ENCODE assay signal across 15 cellular contexts in the genomic region with DNA sequence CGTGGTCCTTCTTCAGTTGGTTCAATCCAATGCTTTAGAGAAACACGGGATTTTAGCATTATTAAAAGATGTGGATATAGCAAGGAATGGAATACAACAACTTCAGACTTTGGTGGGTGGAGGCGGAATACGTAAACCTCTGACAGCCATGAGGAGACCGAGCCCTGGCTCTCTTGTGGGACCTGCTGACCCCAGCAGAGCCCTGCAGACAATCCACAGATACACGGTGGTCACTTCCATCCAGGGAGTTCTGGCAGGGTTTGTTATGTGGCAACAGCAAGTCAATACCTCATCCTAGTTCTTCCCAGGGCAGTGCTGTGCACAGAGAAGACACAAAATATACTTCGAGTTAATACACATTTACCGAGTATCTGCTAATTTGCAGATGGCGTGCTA.
DNase-seq lines count a peak whose midpoint lies in the region; ATAC-seq and TF ChIP-seq lines count a peak whose summit lies in the region.
"Had no signal": no experiment of that assay in that cellular context is flagged by ENCODE, and none has a peak within 500 bp of the region (broad histone marks: within the 10 kb centered on the region; RNA-seq: fewer than 3 reads in every experiment).

No MANE protein-coding gene starts in this region.

- H3K9me3 Mint-ChIP-seq in activated T-cell treated with anti-CD3 and anti-CD28 coated beads, Interleukin-2, amount 50 U/mL, for 24 hours, result no peaks in the 10 kb centered on the region
- no peaks in the 10 kb centered on the region for H3K9me3 Mint-ChIP-seq in activated T-cell treated with anti-CD3 and anti-CD28 coated beads, Interleukin-2, amount 50 U/mL, for 72 hours
- no peaks in the 10 kb centered on the region for H3K9me3 Mint-ChIP-seq in mesothelial cell of epicardium
- no peaks in the 10 kb centered on the region for H3K9me3 Mint-ChIP-seq in stimulated activated naive B cell treated with anti-CD40 and anti-IgM and Interleukin-4, amounts not matched to agents 10 μg/mL and 1 μg/mL and 100 μg/mL, for 72 hours

- H3K36me3 Mint-ChIP-seq in activated T-cell treated with anti-CD3 and anti-CD28 coated beads, Interleukin-2, amount 50 U/mL, for 24 hours (ENCODE audit: low read depth), result peaks cover 71% of the 10 kb centered on the region
- H3K36me3 Mint-ChIP-seq in activated T-cell treated with anti-CD3 and anti-CD28 coated beads, Interleukin-2, amount 50 U/mL, for 72 hours (ENCODE audit: insufficient read depth in 2 of 2), result peaks cover 0 to 5% of the 10 kb centered on the region in 2 donors
- H3K36me3 Mint-ChIP-seq in mesothelial cell of epicardium, result peaks cover 27% of the 10 kb centered on the region
- H3K36me3 Mint-ChIP-seq in stimulated activated naive B cell treated with anti-CD40 and anti-IgM and Interleukin-4, amounts not matched to agents 10 μg/mL and 1 μg/mL and 100 μg/mL, for 72 hours, result peaks cover 43 to 52% of the 10 kb centered on the region in 2 donors

- intact Hi-C loops in left ventricle myocardium superior (cut with micrococcal nuclease), result no loop called here

- DNase-seq in activated T-cell treated with anti-CD3 and anti-CD28 coated beads, Interleukin-2, amount 50 U/mL, for 24 hours, result no peak
- DNase-seq in activated T-cell treated with anti-CD3 and anti-CD28 coated beads, Interleukin-2, amount 50 U/mL, for 72 hours, result no peak
- DNase-seq in coronary artery (ENCODE audit: low spot score) (peak; percentile 26), mesothelial cell of epicardium (ENCODE audit: low spot score in 2 of 2, unreplicated experiment in 2 of 2) (no peak), pons (ENCODE audit: low spot score) (no peak), left ventricle myocardium superior (no peak)
- no peak for DNase-seq in stimulated activated naive B cell treated with anti-CD40 and anti-IgM and Interleukin-4, amounts not matched to agents 10 μg/mL and 1 μg/mL and 100 μg/mL, for 72 hours
- no peak for DNase-seq in effector CD4-positive, alpha-beta T cell
- DNase-seq: AML-193, DMS53, GF-D8 had no signal

- ATAC-seq in activated T-cell treated with anti-CD3 and anti-CD28 coated beads, Interleukin-2, amount 50 U/mL, for 72 hours (replicated peaks in 1 of 2), result no peak
- no peak for ATAC-seq in stimulated activated naive B cell treated with anti-CD40 and anti-IgM and Interleukin-4, amounts not matched to agents 10 μg/mL and 1 μg/mL and 100 μg/mL, for 72 hours (replicated peaks)
- no peak for ATAC-seq in left ventricle myocardium superior
- ATAC-seq: HCT116 had no signal

- H3K27ac ChIP-seq in coronary artery, result no peak overlapping the region
- H3K27ac ChIP-seq: 22Rv1, BLaER1, HL-60 had no signal

- TF ChIP-seq CTCF in coronary artery (IDR thresholded peaks at IDR 0.05), result no peak
- TF ChIP-seq CTCF in mesothelial cell of epicardium (IDR thresholded peaks at IDR 0.05; ENCODE audit: unreplicated experiment), result no peak

- H3K4me1 Mint-ChIP-seq in activated T-cell treated with anti-CD3 and anti-CD28 coated beads, Interleukin-2, amount 50 U/mL, for 24 hours (ENCODE audit: low read depth), result peaks cover 6% of the 10 kb centered on the region
- H3K4me1 Mint-ChIP-seq in activated T-cell treated with anti-CD3 and anti-CD28 coated beads, Interleukin-2, amount 50 U/mL, for 72 hours (ENCODE audit: low read depth), result no peaks in the 10 kb centered on the region
- H3K4me1 Mint-ChIP-seq in mesothelial cell of epicardium, result no peaks in the 10 kb centered on the region
- peaks cover 11 to 13% of the 10 kb centered on the region in 2 donors for H3K4me1 Mint-ChIP-seq in stimulated activated naive B cell treated with anti-CD40 and anti-IgM and Interleukin-4, amounts not matched to agents 10 μg/mL and 1 μg/mL and 100 μg/mL, for 72 hours

- H3K4me3 Mint-ChIP-seq in activated T-cell treated with anti-CD3 and anti-CD28 coated beads, Interleukin-2, amount 50 U/mL, for 24 hours, result no peak overlapping the region
- no peak overlapping the region for H3K4me3 Mint-ChIP-seq in activated T-cell treated with anti-CD3 and anti-CD28 coated beads, Interleukin-2, amount 50 U/mL, for 72 hours
- H3K4me3 Mint-ChIP-seq in mesothelial cell of epicardium, result no peak overlapping the region
- H3K4me3 Mint-ChIP-seq in stimulated activated naive B cell treated with anti-CD40 and anti-IgM and Interleukin-4, amounts not matched to agents 10 μg/mL and 1 μg/mL and 100 μg/mL, for 72 hours, result no peak overlapping the region

- H3K27ac Mint-ChIP-seq in activated T-cell treated with anti-CD3 and anti-CD28 coated beads, Interleukin-2, amount 50 U/mL, for 24 hours, result peak overlapping the region; percentile 41
- H3K27ac Mint-ChIP-seq in activated T-cell treated with anti-CD3 and anti-CD28 coated beads, Interleukin-2, amount 50 U/mL, for 72 hours, result no peak overlapping the region
- H3K27ac Mint-ChIP-seq in mesothelial cell of epicardium, result peak overlapping the region; percentile 18
- H3K27ac Mint-ChIP-seq in stimulated activated naive B cell treated with anti-CD40 and anti-IgM and Interleukin-4, amounts not matched to agents 10 μg/mL and 1 μg/mL and 100 μg/mL, for 72 hours, result peak overlapping the region; percentile 73

- H3K27me3 Mint-ChIP-seq in activated T-cell treated with anti-CD3 and anti-CD28 coated beads, Interleukin-2, amount 50 U/mL, for 24 hours, result no peaks in the 10 kb centered on the region
- no peaks in the 10 kb centered on the region for H3K27me3 Mint-ChIP-seq in activated T-cell treated with anti-CD3 and anti-CD28 coated beads, Interleukin-2, amount 50 U/mL, for 72 hours (ENCODE audit: low read depth)
- H3K27me3 Mint-ChIP-seq in mesothelial cell of epicardium (ENCODE audit: low read depth), result no peaks in the 10 kb centered on the region
- no peaks in the 10 kb centered on the region for H3K27me3 Mint-ChIP-seq in stimulated activated naive B cell treated with anti-CD40 and anti-IgM and Interleukin-4, amounts not matched to agents 10 μg/mL and 1 μg/mL and 100 μg/mL, for 72 hours

- no peak overlapping the region for H3K4me3 ChIP-seq in coronary artery
- H3K4me3 ChIP-seq: BLaER1 had no signal
